In genomic region chr1:20648438-20648837, GRCh38 we compare ENCODE assay signal across 2 cellular contexts.
TF ChIP-seq lines count a peak whose summit lies in the region.

No MANE protein-coding gene starts in this region.

TF ChIP-seq in GM12891, 5 proteins besides CTCF, POLR2A, EP300 and RAD21:
- TF ChIP-seq POLR2AphosphoS5 (IDR thresholded peaks at IDR 0.05; ENCODE audit: low read depth, low read length) (peak; percentile 38; the same call in 1 of the 2 replicates), SPI1 (IDR thresholded peaks at IDR 0.05; ENCODE audit: low read depth, low read length) (no peak)

TF ChIP-seq in GM12878, 131 proteins besides CTCF, POLR2A, EP300 and RAD21:
- TF ChIP-seq ZNF217 (IDR thresholded peaks at IDR 0.05) (no peak), POLR2AphosphoS5 (IDR thresholded peaks at IDR 0.05; ENCODE audit: low read length) (0 out of 2 replicates have a peak, but pooled peaks have one; percentile 8)
